1 cellular context compared by ENCODE assay signal in genomic region chr2:83827618-83828017, GRCh38.
A peak's percentile ranks its signal among the peaks of the same experiment; 100 is the strongest.
TF ChIP-seq lines count a peak whose summit lies in the region.

No MANE protein-coding gene starts in this region.

TF ChIP-seq in K562, 482 proteins besides CTCF, POLR2A, EP300 and RAD21:
- TF ChIP-seq, protein P1, sequence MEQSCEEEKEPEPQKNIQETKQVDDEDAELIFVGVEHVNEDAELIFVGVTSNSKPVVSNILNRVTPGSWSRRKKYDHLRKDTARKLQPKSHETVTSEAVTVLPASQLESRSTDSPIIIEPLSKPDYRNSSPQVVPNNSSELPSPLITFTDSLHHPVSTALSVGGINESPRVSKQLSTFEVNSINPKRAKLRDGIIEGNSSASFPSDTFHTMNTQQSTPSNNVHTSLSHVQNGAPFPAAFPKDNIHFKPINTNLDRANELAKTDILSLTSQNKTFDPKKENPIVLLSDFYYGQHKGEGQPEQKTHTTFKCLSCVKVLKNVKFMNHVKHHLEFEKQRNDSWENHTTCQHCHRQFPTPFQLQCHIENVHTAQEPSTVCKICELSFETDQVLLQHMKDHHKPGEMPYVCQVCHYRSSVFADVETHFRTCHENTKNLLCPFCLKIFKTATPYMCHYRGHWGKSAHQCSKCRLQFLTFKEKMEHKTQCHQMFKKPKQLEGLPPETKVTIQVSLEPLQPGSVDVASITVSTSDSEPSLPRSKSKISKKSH (CRISPR knock-in tag; IDR thresholded peaks at IDR 0.05): no peak
- 0 out of 2 replicates have a peak, but pooled peaks have one; percentile 33 for TF ChIP-seq SMC3 (conservative IDR thresholded peaks at IDR 0.05; ENCODE audit: insufficient read depth, low read depth, low read length)
- no peak for TF ChIP-seq ZBTB12 (CRISPR knock-in tag; IDR thresholded peaks at IDR 0.05)
